ENCODE assay signal across 17 cellular contexts in the genomic region with DNA sequence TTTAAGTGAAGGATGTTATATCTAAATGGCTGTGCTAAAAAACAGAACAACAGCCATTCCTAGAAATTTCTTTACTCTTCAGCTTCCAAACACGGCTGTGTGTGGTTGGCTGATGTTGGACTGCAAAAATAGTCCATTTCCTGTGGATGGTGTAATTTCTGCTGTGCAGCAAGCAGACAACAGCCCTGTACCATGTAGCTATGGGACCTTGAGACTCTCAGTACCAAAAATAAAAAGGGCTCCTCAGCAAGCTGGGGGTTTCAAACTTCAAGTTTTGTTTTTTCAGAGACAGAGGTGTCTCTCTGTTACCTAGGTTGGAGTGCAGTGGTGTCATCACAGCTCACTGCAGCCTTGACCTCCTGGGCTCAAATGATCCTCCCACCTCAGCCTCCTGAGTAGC. TPM values are rescaled to one million over a fixed set of nuclear protein-coding genes. Genes with fewer than 3 reads are reported as not detected.
DNase-seq lines count a peak whose midpoint lies in the region; ATAC-seq and TF ChIP-seq lines count a peak whose summit lies in the region.
"Had no signal": no experiment of that assay in that cellular context is flagged by ENCODE, and none has a peak within 500 bp of the region (broad histone marks: within the 10 kb centered on the region; RNA-seq: fewer than 3 reads in every experiment).

No MANE protein-coding gene starts in this region.

- peaks cover 95% of the 10 kb centered on the region for H3K4me1 ChIP-seq in CD4-positive, alpha-beta memory T cell (ENCODE audit: insufficient read depth, low read length)
- H3K4me1 ChIP-seq: transverse colon had no signal

- CTCF ChIA-PET in CD4-positive, alpha-beta memory T cell (lab: Charles Lee; ENCODE audit: partially characterized antibody) = interaction anchor here (0.9 to 3.0 kb wide), 4 partner anchors 9 to 57 kb away, joined by 3 to 11 read pairs (median 5); no protein-coding TSS in a partner anchor

- H3K9me3 ChIP-seq in CD4-positive, alpha-beta memory T cell (ENCODE audit: control insufficient read depth in 1 of 2, low read length in 2 of 2) = no peaks in the 10 kb centered on the region
- no peaks in the 10 kb centered on the region for H3K9me3 ChIP-seq in T-helper 17 cell (ENCODE audit: control insufficient read depth, low read length, poor library complexity, severe bottlenecking)
- H3K9me3 ChIP-seq: transverse colon had no signal

- POLR2A ChIA-PET in CD4-positive, alpha-beta memory T cell (lab: Charles Lee; ENCODE audit: partially characterized antibody) = interaction anchor here (1.0 to 6.3 kb wide), 18 partner anchors 8 to 79 kb away, joined by 3 to 77 read pairs (median 6); no protein-coding TSS in a partner anchor

- H3K27ac ChIP-seq in CD4-positive, alpha-beta memory T cell (ENCODE audit: low read depth, low read length) = peak overlapping the region; percentile 10
- H3K27ac ChIP-seq: HL-60, transverse colon had no signal

- TF ChIP-seq CTCF in GM13977 (IDR thresholded peaks at IDR 0.05; ENCODE audit: extremely low read depth, insufficient read depth, missing control alignments) = no peak

- H3K27me3 Mint-ChIP-seq in CD4-positive, alpha-beta memory T cell = no peaks in the 10 kb centered on the region
- H3K27me3 Mint-ChIP-seq in T-helper 17 cell = no peaks in the 10 kb centered on the region
- H3K27me3 Mint-ChIP-seq: naive B cell had no signal

- peaks cover 0 to 6% (median 0%) of the 10 kb centered on the region in 8 donors for H3K9me3 Mint-ChIP-seq in CD4-positive, alpha-beta memory T cell

- no peaks in the 10 kb centered on the region for H3K27me3 ChIP-seq in CD4-positive, alpha-beta memory T cell (ENCODE audit: insufficient read depth, low read length)
- H3K27me3 ChIP-seq: transverse colon had no signal

- no peak for DNase-seq in CD4-positive, alpha-beta memory T cell
- DNase-seq in T-helper 17 cell = no peak
- DNase-seq in Kasumi-1 (lab: John Stamatoyannopoulos, UW) = no peak
- no peak for DNase-seq in GM13977 (ENCODE audit: low spot score)
- no peak for DNase-seq in anterior cingulate cortex (lab: John Stamatoyannopoulos, UW)
- DNase-seq: activated naive CD4-positive, alpha-beta T cell treated with anti-CD3 and anti-CD28 coated beads for 36 hours; naive B cell; NCI-H187 treated with DMSO at 0.1 percent for 48 hours; NCI-H510A treated with DMSO at 0.1 percent for 48 hours; transverse colon had no signal

- H3K36me3 ChIP-seq in CD4-positive, alpha-beta memory T cell (ENCODE audit: insufficient read depth, low read length) = peaks cover 10% of the 10 kb centered on the region
- H3K36me3 ChIP-seq: transverse colon had no signal

- no peak overlapping the region for H3K4me3 ChIP-seq in CD4-positive, alpha-beta memory T cell (ENCODE audit: low read length in 2 of 2)
- H3K4me3 ChIP-seq: transverse colon had no signal

- ATAC-seq in GM19351 (IDR thresholded peaks at IDR 0.05; ENCODE audit: unreplicated experiment) (peak; percentile 58), HG03025 (IDR thresholded peaks at IDR 0.05; ENCODE audit: low FRiP score, unreplicated experiment) (peak; percentile 53), T-helper 17 cell (no peak), GM19397 (IDR thresholded peaks at IDR 0.05; ENCODE audit: unreplicated experiment) (no peak)

- H3K27ac Mint-ChIP-seq in CD4-positive, alpha-beta memory T cell = peak overlapping the region; percentile 30 to 95 (median 69)
- peak overlapping the region; percentile 97 for H3K27ac Mint-ChIP-seq in T-helper 17 cell

- H3K4me1 Mint-ChIP-seq in CD4-positive, alpha-beta memory T cell = peaks cover 53 to 94% (median 72%) of the 10 kb centered on the region in 4 donors
- H3K4me1 Mint-ChIP-seq in T-helper 17 cell = peaks cover 47% of the 10 kb centered on the region

- H3K36me3 Mint-ChIP-seq in CD4-positive, alpha-beta memory T cell = peaks cover 46 to 66% of the 10 kb centered on the region in 2 donors
- peaks cover 17% of the 10 kb centered on the region for H3K36me3 Mint-ChIP-seq in T-helper 17 cell (ENCODE audit: low read depth)

- peak overlapping the region in 2 of 8 donors; percentile 14 to 39 for H3K4me3 Mint-ChIP-seq in CD4-positive, alpha-beta memory T cell
- no peak overlapping the region for H3K4me3 Mint-ChIP-seq in T-helper 17 cell
- H3K4me3 Mint-ChIP-seq: activated naive CD4-positive, alpha-beta T cell treated with anti-CD3 and anti-CD28 coated beads for 36 hours had no signal

- in situ Hi-C loops in GM13977 (cut with MboI; ENCODE audit: low pct_unique_long_range_greater_than_20kb, low sequenced_read_pairs, unreplicated experiment) = no loop called here

- intact Hi-C loops in CD4-positive, alpha-beta memory T cell (cut with micrococcal nuclease) = no loop called here

RNA-seq across cellular contexts. Expression of a gene that starts 18.1 kb away (rescaled TPM):
- 10 to 100 TPM; 68.4 to 75.0 TPM for total RNA-seq in CD4-positive, alpha-beta memory T cell
- 100 to 1,000 TPM; 109 to 137 TPM for polyA plus RNA-seq in CD4-positive, alpha-beta memory T cell
- total RNA-seq in T-helper 17 cell = 10 to 100 TPM; 34.8 to 60.7 TPM
- total RNA-seq: Daoy, lower leg skin, RPMI7951 had no signal

Comparison
In these comparisons a context has a peak if more than half of its experiments do, and no peak if none do; other contexts are left out.
1. ATAC-seq: peak in GM19351 (single experiment) and HG03025 (single experiment); none in T-helper 17 cell (single experiment) and GM19397 (single experiment).